Comparison of ENCODE assay signal across 20 cellular contexts in the genomic region with DNA sequence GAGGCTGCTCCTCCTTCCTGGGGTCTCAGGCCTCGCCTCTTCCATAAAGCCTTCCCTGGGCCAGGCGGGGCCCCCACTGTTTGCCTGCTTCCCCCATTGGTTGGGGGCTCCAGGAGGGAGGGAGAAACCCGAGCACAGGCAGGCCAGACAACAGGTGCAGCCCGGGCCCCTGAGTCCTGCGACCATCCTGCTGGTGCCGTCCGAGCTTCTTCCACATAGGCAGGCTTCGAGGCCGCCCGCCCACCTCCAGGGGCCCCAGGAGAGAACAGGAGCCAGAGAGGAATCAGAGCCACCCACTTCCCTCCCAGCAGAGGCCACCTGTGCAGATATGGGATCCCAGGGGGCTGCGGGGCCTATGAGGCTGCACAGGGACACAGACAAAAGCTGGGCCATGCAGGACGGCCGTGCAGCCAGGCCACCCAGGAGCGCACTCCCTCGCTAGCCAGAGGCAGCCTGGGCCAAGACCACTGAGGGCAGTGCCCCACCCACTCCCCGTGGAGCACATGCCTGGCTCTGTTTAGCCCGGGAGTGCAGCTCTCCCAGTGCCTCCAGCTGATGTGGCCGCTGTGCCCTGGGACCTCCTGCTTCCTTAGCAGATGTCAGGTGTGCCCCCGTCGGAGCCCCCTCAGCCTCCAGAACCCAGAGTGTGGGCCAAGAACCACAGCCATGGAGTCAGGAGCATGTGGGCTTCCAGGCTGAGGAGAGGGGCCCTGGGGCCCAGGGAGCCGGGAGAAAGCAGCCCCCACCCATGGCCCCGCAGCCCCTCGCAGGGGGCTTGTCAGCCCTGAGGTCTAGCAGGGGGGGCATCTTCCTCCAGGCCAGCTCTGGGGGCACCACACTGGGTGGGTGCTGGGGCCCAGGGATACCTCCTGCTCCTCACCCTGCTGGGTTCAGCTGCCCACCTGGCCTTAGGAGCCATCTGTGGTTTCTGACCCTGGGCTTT. TPM values are rescaled to one million over a fixed set of nuclear protein-coding genes. Genes with fewer than 3 reads are reported as not detected.
DNase-seq lines count a peak whose midpoint lies in the region; ATAC-seq and TF ChIP-seq lines count a peak whose summit lies in the region.
"Had no signal": no experiment of that assay in that cellular context is flagged by ENCODE, and none has a peak within 500 bp of the region (broad histone marks: within the 10 kb centered on the region; RNA-seq: fewer than 3 reads in every experiment).

No MANE protein-coding gene starts in this region.

- 88% methylated on average over 4 of the region's 23 CpGs for WGBS in suprapubic skin

- H3K4me1 Mint-ChIP-seq in activated T-cell treated with anti-CD3 and anti-CD28 coated beads, Interleukin-2, amount 50 U/mL, for 24 hours (ENCODE audit: low read depth) = no peaks in the 10 kb centered on the region
- H3K4me1 Mint-ChIP-seq: CD8-positive, alpha-beta memory T cell; naive B cell had no signal

- H3K9me3 ChIP-seq in lower lobe of right lung = no peaks in the 10 kb centered on the region
- H3K9me3 ChIP-seq in suprapubic skin = no peaks in the 10 kb centered on the region
- H3K9me3 ChIP-seq: uterus had no signal

- ATAC-seq in lower lobe of right lung (peak in 1 of 2 donors; percentile 6), GM18519 (IDR thresholded peaks at IDR 0.05; ENCODE audit: low FRiP score, unreplicated experiment) (no peak), GM19328 (IDR thresholded peaks at IDR 0.05; ENCODE audit: unreplicated experiment) (no peak)

- no peak for TF ChIP-seq EP300 in suprapubic skin (IDR thresholded peaks at IDR 0.05)

- TF ChIP-seq CTCF in lower lobe of right lung (IDR thresholded peaks at IDR 0.05) (no peak), suprapubic skin (IDR thresholded peaks at IDR 0.05) (no peak)

- peaks cover 14% of the 10 kb centered on the region for H3K27me3 Mint-ChIP-seq in activated T-cell treated with anti-CD3 and anti-CD28 coated beads, Interleukin-2, amount 50 U/mL, for 24 hours

- H3K36me3 ChIP-seq in lower lobe of right lung (no peaks in the 10 kb centered on the region), suprapubic skin (no peaks in the 10 kb centered on the region)
- H3K36me3 ChIP-seq: uterus had no signal

- H3K27ac Mint-ChIP-seq in activated T-cell treated with anti-CD3 and anti-CD28 coated beads, Interleukin-2, amount 50 U/mL, for 24 hours = no peak overlapping the region
- H3K27ac Mint-ChIP-seq: CD8-positive, alpha-beta memory T cell; naive B cell; T-helper 1 cell treated with Interleukin-12 subunit alpha and Interleukin-12 subunit beta and Interleukin-4 antibody, amounts not matched to agents 30 μg/mL and 1 μg/mL, for 36 hours had no signal

- H3K4me3 ChIP-seq in lower lobe of right lung = no peak overlapping the region
- H3K4me3 ChIP-seq in suprapubic skin = no peak overlapping the region
- H3K4me3 ChIP-seq: uterus had no signal

- no peak overlapping the region for H3K27ac ChIP-seq in lower lobe of right lung
- no peak overlapping the region for H3K27ac ChIP-seq in suprapubic skin
- H3K27ac ChIP-seq: uterus had no signal

- H3K4me3 Mint-ChIP-seq in activated T-cell treated with anti-CD3 and anti-CD28 coated beads, Interleukin-2, amount 50 U/mL, for 24 hours = no peak overlapping the region
- H3K4me3 Mint-ChIP-seq: CD8-positive, alpha-beta memory T cell; naive B cell; T-helper 1 cell treated with Interleukin-12 subunit alpha and Interleukin-12 subunit beta and Interleukin-4 antibody, amounts not matched to agents 30 μg/mL and 1 μg/mL, for 36 hours had no signal

- no peaks in the 10 kb centered on the region for H3K9me3 Mint-ChIP-seq in activated T-cell treated with anti-CD3 and anti-CD28 coated beads, Interleukin-2, amount 50 U/mL, for 24 hours
- H3K9me3 Mint-ChIP-seq: CD8-positive, alpha-beta memory T cell; naive B cell; T-helper 1 cell treated with Interleukin-12 subunit alpha and Interleukin-12 subunit beta and Interleukin-4 antibody, amounts not matched to agents 30 μg/mL and 1 μg/mL, for 36 hours had no signal

- peak; percentile 20 for DNase-seq in activated T-cell treated with anti-CD3 and anti-CD28 coated beads, Interleukin-2, amount 50 U/mL, for 24 hours
- DNase-seq in activated T-cell treated with anti-CD3 and anti-CD28 coated beads, Interleukin-2, amount 50 U/mL, for 1 hour = no peak
- DNase-seq in effector CD4-positive, alpha-beta T cell = peak; percentile 1
- DNase-seq in lower lobe of right lung (peak; percentile 39), suprapubic skin (ENCODE audit: low spot score in 2 of 2) (peak; percentile 62 to 78), NCI-H345 treated with DMSO at 0.1 percent for 48 hours (lab: John Stamatoyannopoulos, UW; ENCODE audit: unreplicated experiment) (no peak)
- DNase-seq: activated naive CD4-positive, alpha-beta T cell treated with anti-CD3 and anti-CD28 coated beads, Interleukin-2, amount 50 U/mL, for 16 hours; AML-193; amygdala; CD8-positive, alpha-beta memory T cell; cortex of kidney; naive B cell; NCI-H1417 treated with DMSO at 0.1 percent for 48 hours; NCI-H2107; NCI-H524; stimulated activated CD4-positive, alpha-beta T cell treated with anti-CD3 and anti-CD28 coated beads, Interleukin-15, amount 100 ng/mL, for 24 hours; uterus had no signal

- TF ChIP-seq POLR2A in suprapubic skin (IDR thresholded peaks at IDR 0.05) = no peak

- H3K4me1 ChIP-seq in lower lobe of right lung (no peaks in the 10 kb centered on the region), suprapubic skin (peaks cover 28% of the 10 kb centered on the region)
- H3K4me1 ChIP-seq: uterus had no signal

- intact Hi-C loops in lower lobe of right lung (cut with DNase I) = no loop called here

- no peaks in the 10 kb centered on the region for H3K36me3 Mint-ChIP-seq in activated T-cell treated with anti-CD3 and anti-CD28 coated beads, Interleukin-2, amount 50 U/mL, for 24 hours (ENCODE audit: low read depth)
- H3K36me3 Mint-ChIP-seq: CD8-positive, alpha-beta memory T cell; naive B cell had no signal

- H3K27me3 ChIP-seq in lower lobe of right lung (ENCODE audit: low read depth) = peaks cover 3% of the 10 kb centered on the region
- no peaks in the 10 kb centered on the region for H3K27me3 ChIP-seq in suprapubic skin
- H3K27me3 ChIP-seq: uterus had no signal

RNA-seq across cellular contexts. Expression of a gene that starts 59.9 kb away (rescaled TPM):
- 34.1 TPM for total RNA-seq in lower lobe of right lung
- 10 to 100 TPM; 28.1 to 39.1 (median 32.3) TPM for total RNA-seq in suprapubic skin

Comparison
In these comparisons a context has a peak if more than half of its experiments do, and no peak if none do; other contexts are left out.
1. DNase-seq: peak in activated T-cell treated with anti-CD3 and anti-CD28 coated beads, Interleukin-2, amount 50 U/mL, for 24 hours (single experiment), effector CD4-positive, alpha-beta T cell (single experiment), lower lobe of right lung (single experiment) and suprapubic skin (2 of 2); none in activated T-cell treated with anti-CD3 and anti-CD28 coated beads, Interleukin-2, amount 50 U/mL, for 1 hour (single experiment) and NCI-H345 treated with DMSO at 0.1 percent for 48 hours (single experiment).